32 cellular contexts compared by ENCODE assay signal in genomic region chr3:52383446-52383845, GRCh38.
"Had no signal": no experiment of that assay in that cellular context is flagged by ENCODE, and none has a peak within 500 bp of the region (broad histone marks: within the 10 kb centered on the region; RNA-seq: fewer than 3 reads in every experiment).

No MANE protein-coding gene starts in this region.

- H3K27ac ChIP-seq: Peyer's patch, VCaP had no signal

- ATAC-seq: activated naive CD8-positive, alpha-beta T cell treated with anti-CD3 and anti-CD28 coated beads, Interleukin-2, amount 50 U/mL, for 24 hours; activated T-cell treated with anti-CD3 and anti-CD28 coated beads, Interleukin-2, amount 50 U/mL, for 4 hours; PC-3; Right ventricle myocardium inferior; SK-N-SH treated with all-trans-retinoic acid at 6 μM for 48 hours; T-cell had no signal

- H3K4me3 ChIP-seq: Peyer's patch had no signal

- H3K9me3 ChIP-seq: Peyer's patch had no signal

- DNase-seq: activated B cell treated with CpG ODN at 0.5 μM for 24 hours; activated CD4-positive, alpha-beta memory T cell treated with anti-CD3 and anti-CD28 coated beads for 36 hours; activated CD4-positive, alpha-beta T cell treated with anti-CD3 and anti-CD28 coated beads for 4 hours; activated CD4-positive, alpha-beta T cell treated with anti-CD3 and anti-CD28 coated beads, Interleukin-2, amount 50 U/mL, for 1 hour; activated CD4-positive, CD25-positive, alpha-beta regulatory T cell treated with anti-CD3 and anti-CD28 coated beads, Interleukin-2, amount 50 U/mL, for 72 hours; activated CD8-positive, alpha-beta memory T cell treated with anti-CD3 and anti-CD28 coated beads, Interleukin-2, amount 50 U/mL, for 4 hours; activated gamma-delta T cell treated with Interleukin-2 at 50 U/mL for 16 hours; activated naive CD4-positive, alpha-beta T cell treated with anti-CD3 and anti-CD28 coated beads for 36 hours; activated naive CD8-positive, alpha-beta T cell treated with anti-CD3 and anti-CD28 coated beads, Interleukin-2, amount 50 U/mL, for 24 hours; activated T-cell treated with anti-CD3 and anti-CD28 coated beads for 4 hours; activated T-cell treated with anti-CD3 and anti-CD28 coated beads, Interleukin-2, amount 50 U/mL, for 4 hours; anterior cingulate cortex; caudate nucleus; cerebellar nuclear complex; NCI-H1105; NCI-H1417 treated with DMSO at 0.1 percent for 48 hours; NCI-H187 treated with DMSO at 0.1 percent for 48 hours; NCI-H2081; NCI-H345; NCI-H524 treated with DMSO at 0.1 percent for 48 hours; NCI-H748 treated with DMSO at 0.1 percent for 48 hours; NK-92 treated with Interleukin-12 subunit alpha and Interleukin-12 subunit beta, amount 100 ng/mL, for 24 hours; PC-3; Peyer's patch; RPMI8226; SIG-M5; T-cell; T-helper 2 cell; T-helper 9 cell had no signal

- H3K27me3 ChIP-seq: Peyer's patch had no signal

- H3K4me1 ChIP-seq: Peyer's patch had no signal
